ENCODE assay signal across 15 cellular contexts in genomic region chr19:13010038-13010991, GRCh38. TPM values are rescaled to one million over a fixed set of nuclear protein-coding genes. Genes with fewer than 3 reads are reported as not detected.
DNase-seq lines count a peak whose midpoint lies in the region; ATAC-seq and TF ChIP-seq lines count a peak whose summit lies in the region.
"Had no signal": no experiment of that assay in that cellular context is flagged by ENCODE, and none has a peak within 500 bp of the region (broad histone marks: within the 10 kb centered on the region; RNA-seq: fewer than 3 reads in every experiment).

No MANE protein-coding gene starts in this region.

- ATAC-seq in aorta (ENCODE audit: low FRiP score) (peak; percentile 77), GM21619 (IDR thresholded peaks at IDR 0.05; ENCODE audit: unreplicated experiment) (no peak), GM18498 (IDR thresholded peaks at IDR 0.05; ENCODE audit: unreplicated experiment) (no peak), HG03280 (IDR thresholded peaks at IDR 0.05; ENCODE audit: unreplicated experiment) (no peak)
- ATAC-seq: GM12878 had no signal

- TF ChIP-seq CTCF in fibroblast of pulmonary artery (IDR thresholded peaks at IDR 0.05; ENCODE audit: low read length, missing control alignments) (no peak), ovary (IDR thresholded peaks at IDR 0.05) (no peak)

- intact Hi-C loops in ovary (cut with DNase I) (no loop called here), aorta (cut with DNase I) (no loop called here)

- TF ChIP-seq POLR2A in ovary (IDR thresholded peaks at IDR 0.05), result no peak

- H3K27ac ChIP-seq in ovary (peak overlapping the region in 1 of 2 donors; percentile 58), aorta (ENCODE audit: low read depth in 1 of 2, low read length in 2 of 2) (peak overlapping the region in 1 of 2 donors; percentile 18)

- WGBS in ovary, 3 donors, result 57 to 68% (median 67%) methylated on average over 62 of the region's 62 CpGs
- 30 to 31% methylated on average over 59 to 62 of the region's 62 CpGs for WGBS in aorta, 2 donors

- H3K4me3 ChIP-seq in fibroblast of pulmonary artery (replicated peaks; ENCODE audit: low read depth, low read length) (no peak overlapping the region), ovary (peak overlapping the region; percentile 9), aorta (ENCODE audit: low read length in 2 of 2) (no peak overlapping the region)
- H3K4me3 ChIP-seq: GM12878 had no signal

- H3K9me3 ChIP-seq in ovary (no peaks in the 10 kb centered on the region), aorta (ENCODE audit: control insufficient read depth, low read length) (no peaks in the 10 kb centered on the region)

- H3K36me3 ChIP-seq in ovary, result no peaks in the 10 kb centered on the region
- no peaks in the 10 kb centered on the region for H3K36me3 ChIP-seq in aorta (ENCODE audit: control insufficient read depth in 1 of 2, insufficient read depth in 2 of 2, low read length in 1 of 2)

- H3K4me1 ChIP-seq in ovary (ENCODE audit: insufficient read depth) (peaks cover 67% of the 10 kb centered on the region), aorta (ENCODE audit: control insufficient read depth in 1 of 2, insufficient read depth in 2 of 2, low read length in 2 of 2) (peaks cover 0 to 3% of the 10 kb centered on the region in 2 donors)

- no peaks in the 10 kb centered on the region for H3K27me3 ChIP-seq in ovary
- H3K27me3 ChIP-seq in aorta (ENCODE audit: control insufficient read depth in 1 of 2, insufficient read depth in 2 of 2, low read length in 1 of 2), result no peaks in the 10 kb centered on the region

- DNase-seq in DMS 273 (lab: John Stamatoyannopoulos, UW; ENCODE audit: unreplicated experiment) (peak; percentile 60), DMS 273 treated with DMSO at 0.1 percent for 48 hours (lab: John Stamatoyannopoulos, UW) (no peak), fibroblast of pulmonary artery (ENCODE audit: low read depth) (peak; percentile 36), ovary (peak in 4 of 5 donors; percentile 64 to 72 (median 66)), aorta (peak; percentile 90 to 91)
- DNase-seq: activated B cell treated with CpG ODN at 0.5 μM for 24 hours; amniotic stem cell; naive B cell; NCI-H526 treated with DMSO at 0.1 percent for 48 hours; stimulated activated CD8-positive, alpha-beta memory T cell treated with anti-CD3 and anti-CD28 coated beads, Interleukin-4, amount 100 ng/mL, for 48 hours had no signal

- no peak for TF ChIP-seq EP300 in ovary (IDR thresholded peaks at IDR 0.05)

RNA-seq across cellular contexts. Expression of gene NFIX, which starts 15.0 kb away (rescaled TPM):
- total RNA-seq in ovary (100 to 1,000 TPM in 5 of 7 donors, 10 to 100 TPM in 2; 30.3 to 256 (median 223) TPM), aorta (100 to 1,000 TPM; 184 to 327 TPM)
- polyA plus RNA-seq in ovary (10 to 100 TPM; 76.9 to 82.2 TPM), aorta (10 to 100 TPM; 45.5 to 49.8 TPM)

RNA-seq across cellular contexts. Expression of gene DAND5, which starts 40.9 kb away (rescaled TPM):
- total RNA-seq in ovary, result under 1 TPM in 2 of 7 donors, not detected in 5; 0.11 to 0.15 TPM
- not detected for polyA plus RNA-seq in ovary
- not detected for total RNA-seq in aorta
- polyA plus RNA-seq in aorta, result under 1 TPM in 1 of 2 donors, not detected in 1; 0.13 TPM
- total RNA-seq: activated B cell treated with CpG ODN at 0.5 μM for 24 hours, SK-MEL-5 had no signal

RNA-seq across cellular contexts. Expression of gene GADD45GIP1, which starts 53.3 kb away (rescaled TPM):
- 10 to 100 TPM; 15.7 to 57.7 (median 19.1) TPM for total RNA-seq in ovary
- 10 to 100 TPM in 1 of 2 donors, 1 to 10 TPM in 1; 1.8 to 25.6 TPM for polyA plus RNA-seq in ovary
- 10 to 100 TPM; 15.3 to 15.7 TPM for total RNA-seq in aorta
- 10 to 100 TPM; 30.9 to 40.6 TPM for polyA plus RNA-seq in aorta
